Comparison of ENCODE assay signal across 8 cellular contexts in genomic region chr2:217223222-217223930, GRCh38.
DNase-seq lines count a peak whose midpoint lies in the region; ATAC-seq lines count a peak whose summit lies in the region.

No MANE protein-coding gene starts in this region.

- peaks cover 37 to 89% (median 67%) of the 10 kb centered on the region in 11 experiments for H3K27me3 ChIP-seq in BLaER1 treated with 17β-estradiol and CSF1 and Interleukin-3, amounts not matched to agents 10 nM and 100 nM

- H3K4me2 ChIP-seq in BLaER1 treated with 17β-estradiol and CSF1 and Interleukin-3, amounts not matched to agents 10 nM and 100 nM, result peak overlapping the region; percentile 51 to 90 (median 81)

- peaks cover 52 to 68% (median 65%) of the 10 kb centered on the region in 10 experiments for H3K4me1 ChIP-seq in BLaER1 treated with 17β-estradiol and CSF1 and Interleukin-3, amounts not matched to agents 10 nM and 100 nM

- H3K4me1 Mint-ChIP-seq in T-helper 2 cell treated with Interferon-gamma antibody and Interleukin-4, amounts not matched to agents 5 μg/mL and 100 μg/mL, for 36 hours (ENCODE audit: low read depth), result peaks cover 40% of the 10 kb centered on the region

- peak; percentile 71 for ATAC-seq in GM19324 (IDR thresholded peaks at IDR 0.05; ENCODE audit: low FRiP score, unreplicated experiment)
- peak; percentile 77 for ATAC-seq in HG03280 (IDR thresholded peaks at IDR 0.05; ENCODE audit: unreplicated experiment)

- DNase-seq in T-helper 2 cell treated with Interferon-gamma antibody and Interleukin-4, amounts not matched to agents 5 μg/mL and 100 μg/mL, for 36 hours (ENCODE audit: low spot score), result peak; percentile 83
- DNase-seq in foreskin melanocyte, result peak; percentile 59
- DNase-seq in stimulated activated CD8-positive, alpha-beta memory T cell treated with anti-CD3 and anti-CD28 coated beads, Interleukin-4, amount 100 ng/mL, for 24 hours (ENCODE audit: low read depth), result peak; percentile 4
- DNase-seq in NCI-H1105 (lab: John Stamatoyannopoulos, UW), result no peak
- no peak for DNase-seq in NK-92 (lab: John Stamatoyannopoulos, UW; ENCODE audit: unreplicated experiment)

- H3K27ac ChIP-seq in BLaER1 treated with 17β-estradiol and CSF1 and Interleukin-3, amounts not matched to agents 10 nM and 100 nM, result peak overlapping the region in 8 of 11 experiments; percentile 45 to 79 (median 68); a peak in 16 of 22 replicates

- peaks cover 3% of the 10 kb centered on the region for H3K27me3 Mint-ChIP-seq in T-helper 2 cell treated with Interferon-gamma antibody and Interleukin-4, amounts not matched to agents 5 μg/mL and 100 μg/mL, for 36 hours (ENCODE audit: low read depth)

- peak overlapping the region; percentile 45 for H3K4me3 Mint-ChIP-seq in T-helper 2 cell treated with Interferon-gamma antibody and Interleukin-4, amounts not matched to agents 5 μg/mL and 100 μg/mL, for 36 hours

- peaks cover 0 to 4% (median 0%) of the 10 kb centered on the region in 11 experiments; a peak in 1 of 22 replicates for H3K9me3 ChIP-seq in BLaER1 treated with 17β-estradiol and CSF1 and Interleukin-3, amounts not matched to agents 10 nM and 100 nM (replicated peaks in 1 of 11)

- H3K9me3 Mint-ChIP-seq in T-helper 2 cell treated with Interferon-gamma antibody and Interleukin-4, amounts not matched to agents 5 μg/mL and 100 μg/mL, for 36 hours, result peaks cover 3% of the 10 kb centered on the region

- H4K20me1 ChIP-seq in BLaER1 treated with 17β-estradiol and CSF1 and Interleukin-3, amounts not matched to agents 10 nM and 100 nM, result peaks cover 0 to 46% (median 0%) of the 10 kb centered on the region in 11 experiments; a peak in 7 of 22 replicates

- H3K9ac ChIP-seq in BLaER1 treated with 17β-estradiol and CSF1 and Interleukin-3, amounts not matched to agents 10 nM and 100 nM, result peak overlapping the region in 3 of 11 experiments; percentile 15 to 50 (median 21); a peak in 4 of 22 replicates

- H3K36me3 Mint-ChIP-seq in T-helper 2 cell treated with Interferon-gamma antibody and Interleukin-4, amounts not matched to agents 5 μg/mL and 100 μg/mL, for 36 hours (ENCODE audit: low read depth), result peaks cover 12% of the 10 kb centered on the region

- no peak overlapping the region; a peak in 1 of 20 replicates for H3K4me3 ChIP-seq in BLaER1 treated with 17β-estradiol and CSF1 and Interleukin-3, amounts not matched to agents 10 nM and 100 nM

- H3K27ac Mint-ChIP-seq in T-helper 2 cell treated with Interferon-gamma antibody and Interleukin-4, amounts not matched to agents 5 μg/mL and 100 μg/mL, for 36 hours, result peak overlapping the region; percentile 83

- H3K36me3 ChIP-seq in BLaER1 treated with 17β-estradiol and CSF1 and Interleukin-3, amounts not matched to agents 10 nM and 100 nM, result no peaks in the 10 kb centered on the region

Comparison
In these comparisons a context has a peak if more than half of its experiments do, and no peak if none do; other contexts are left out.
1. DNase-seq: peak in T-helper 2 cell treated with Interferon-gamma antibody and Interleukin-4, amounts not matched to agents 5 μg/mL and 100 μg/mL, for 36 hours (single experiment), foreskin melanocyte (single experiment) and stimulated activated CD8-positive, alpha-beta memory T cell treated with anti-CD3 and anti-CD28 coated beads, Interleukin-4, amount 100 ng/mL, for 24 hours (single experiment); none in NCI-H1105 (single experiment) and NK-92 (single experiment).